8 cellular contexts compared by ENCODE assay signal in the genomic region with DNA sequence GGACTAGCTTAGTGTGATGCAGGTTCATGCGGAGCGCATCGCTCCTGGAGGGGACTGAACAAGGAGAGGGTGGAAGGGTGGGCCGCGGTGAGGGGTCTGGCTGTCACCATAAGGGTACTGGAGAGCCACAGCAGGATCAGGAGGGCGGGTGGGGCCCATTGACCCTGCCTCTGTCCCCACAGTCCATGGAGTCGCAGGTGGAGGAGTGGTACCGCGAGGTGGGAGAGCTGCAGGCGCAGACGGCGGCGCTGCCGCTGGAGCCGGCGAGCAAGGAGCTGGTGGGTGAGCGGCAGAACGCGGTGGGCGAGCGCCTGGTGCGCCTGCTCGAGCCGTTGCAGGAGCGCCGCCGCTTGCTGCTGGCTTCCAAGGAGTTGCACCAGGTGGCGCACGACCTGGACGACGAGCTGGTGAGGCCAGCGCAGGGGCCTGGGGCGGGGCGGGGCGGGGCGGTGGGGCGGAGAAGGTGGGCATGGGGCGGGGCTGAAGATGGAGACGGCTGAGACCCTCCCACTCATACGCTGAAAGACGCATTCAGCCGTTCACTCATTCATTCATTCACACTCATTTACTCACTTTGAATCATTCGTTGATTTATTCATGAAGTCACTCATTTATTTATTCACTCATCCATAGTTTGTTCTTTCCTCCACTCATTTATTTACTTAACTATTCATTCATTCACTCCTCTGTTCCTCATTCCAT. TPM values are rescaled to one million over a fixed set of nuclear protein-coding genes. Genes with fewer than 3 reads are reported as not detected.
DNase-seq lines count a peak whose midpoint lies in the region; ATAC-seq and TF ChIP-seq lines count a peak whose summit lies in the region.

No MANE protein-coding gene starts in this region.

- H3K4me1 ChIP-seq in ectodermal cell (ENCODE audit: control insufficient read depth, insufficient read depth, low read length): no peaks in the 10 kb centered on the region

- TF ChIP-seq CTCF in GM10248 (IDR thresholded peaks at IDR 0.05; ENCODE audit: control extremely low read depth, extremely low read depth, low read depth, missing control alignments): peak; percentile 69

- no peaks in the 10 kb centered on the region for H3K9me3 Mint-ChIP-seq in natural killer cell treated with Interleukin-12 subunit alpha and Interleukin-12 subunit beta and Interleukin-15 and Interleukin-18, amount 100 ng/mL, for 72 hours

- CTCF ChIA-PET in GM10248 (lab: Yijun Ruan, JAX): interaction anchor here (0.6 to 2.2 kb wide), 14 partner anchors 8 to 244 kb away, joined by 3 to 11 read pairs (median 4); a partner anchor contains a TSS

- no peak overlapping the region for H3K27ac ChIP-seq in ectodermal cell (ENCODE audit: insufficient read depth, low read depth, low read length, poor library complexity, severe bottlenecking)

- H3K4me1 Mint-ChIP-seq in natural killer cell treated with Interleukin-12 subunit alpha and Interleukin-12 subunit beta and Interleukin-15 and Interleukin-18, amount 100 ng/mL, for 72 hours (ENCODE audit: low read depth in 2 of 2): peaks cover 4 to 9% of the 10 kb centered on the region in 2 donors

- POLR2A ChIA-PET in GM10248 (lab: Yijun Ruan, JAX): no interaction called here

- peaks cover 51% of the 10 kb centered on the region for H3K27me3 ChIP-seq in ectodermal cell (ENCODE audit: control insufficient read depth, insufficient read depth, low read length, poor library complexity, severe bottlenecking)

- WGBS in ectodermal cell, 2 experiments: 3 to 4% methylated on average over 43 of the region's 43 CpGs

- peaks cover 38 to 43% of the 10 kb centered on the region in 2 donors for H3K27me3 Mint-ChIP-seq in natural killer cell treated with Interleukin-12 subunit alpha and Interleukin-12 subunit beta and Interleukin-15 and Interleukin-18, amount 100 ng/mL, for 72 hours

- H3K36me3 ChIP-seq in ectodermal cell (ENCODE audit: control insufficient read depth, insufficient read depth, low read length): no peaks in the 10 kb centered on the region

- ATAC-seq in natural killer cell treated with Interleukin-12 subunit alpha and Interleukin-12 subunit beta and Interleukin-15 and Interleukin-18, amount 100 ng/mL, for 72 hours: peak; percentile 77 to 87
- peak; percentile 96 for ATAC-seq in stimulated activated naive CD8-positive, alpha-beta T cell treated with anti-CD3 and anti-CD28 coated beads, Interleukin-15, Interleukin-2, amounts not matched to agents 100 U/mL and 50 U/mL, for 24 hours
- ATAC-seq in GM21737 (IDR thresholded peaks at IDR 0.05; ENCODE audit: unreplicated experiment) (no peak), GM18498 (IDR thresholded peaks at IDR 0.05; ENCODE audit: unreplicated experiment) (no peak)

- peak; percentile 86 for DNase-seq in GM10248 (ENCODE audit: extremely low spot score)
- DNase-seq in NCI-H2227 treated with DMSO at 0.1 percent for 48 hours (lab: John Stamatoyannopoulos, UW): peak; percentile 98
- DNase-seq in activated CD4-positive, alpha-beta T cell treated with anti-CD3 and anti-CD28 coated beads, Interleukin-2, amount 50 U/mL, for 48 hours: peak; percentile 80 to 83
- DNase-seq in natural killer cell treated with Interleukin-12 subunit alpha and Interleukin-12 subunit beta and Interleukin-15 and Interleukin-18, amount 100 ng/mL, for 72 hours (ENCODE audit: low spot score): no peak
- peak; percentile 83 for DNase-seq in stimulated activated naive CD8-positive, alpha-beta T cell treated with anti-CD3 and anti-CD28 coated beads, Interleukin-15, Interleukin-2, amounts not matched to agents 100 U/mL and 50 U/mL, for 24 hours

- no peak overlapping the region for H3K27ac Mint-ChIP-seq in natural killer cell treated with Interleukin-12 subunit alpha and Interleukin-12 subunit beta and Interleukin-15 and Interleukin-18, amount 100 ng/mL, for 72 hours

- H3K4me3 ChIP-seq in ectodermal cell (ENCODE audit: insufficient read depth, low read depth, low read length): peak overlapping the region; percentile 12

- no peak overlapping the region for H3K4me3 Mint-ChIP-seq in natural killer cell treated with Interleukin-12 subunit alpha and Interleukin-12 subunit beta and Interleukin-15 and Interleukin-18, amount 100 ng/mL, for 72 hours

- H3K36me3 Mint-ChIP-seq in natural killer cell treated with Interleukin-12 subunit alpha and Interleukin-12 subunit beta and Interleukin-15 and Interleukin-18, amount 100 ng/mL, for 72 hours: no peaks in the 10 kb centered on the region

- H3K9me3 ChIP-seq in ectodermal cell (ENCODE audit: control insufficient read depth, low read length): no peaks in the 10 kb centered on the region

RNA-seq across cellular contexts. Expression of a gene that starts 27.5 kb away (rescaled TPM):
- 120 TPM for polyA plus RNA-seq in ectodermal cell (2013, experiment 1 of 4)
- polyA plus RNA-seq in ectodermal cell (2013, experiment 2 of 4): 117 TPM
- 85.8 TPM for polyA plus RNA-seq in ectodermal cell (2013, experiment 3 of 4)
- 93.1 TPM for polyA plus RNA-seq in ectodermal cell (2013, experiment 4 of 4)
- 100 to 1,000 TPM; 131 to 149 TPM for total RNA-seq in natural killer cell treated with Interleukin-12 subunit alpha and Interleukin-12 subunit beta and Interleukin-15 and Interleukin-18, amount 100 ng/mL, for 72 hours

RNA-seq across cellular contexts. Expression of a gene that starts 52.0 kb away (rescaled TPM):
- polyA plus RNA-seq in ectodermal cell (2013, experiment 1 of 4): 149 TPM
- 154 TPM for polyA plus RNA-seq in ectodermal cell (2013, experiment 2 of 4)
- 117 TPM for polyA plus RNA-seq in ectodermal cell (2013, experiment 3 of 4)
- polyA plus RNA-seq in ectodermal cell (2013, experiment 4 of 4): 145 TPM
- 10 to 100 TPM; 28.1 to 59.0 TPM for total RNA-seq in natural killer cell treated with Interleukin-12 subunit alpha and Interleukin-12 subunit beta and Interleukin-15 and Interleukin-18, amount 100 ng/mL, for 72 hours

Comparison
In these comparisons a context has a peak if more than half of its experiments do, and no peak if none do; other contexts are left out.
1. ATAC-seq: peak in natural killer cell treated with Interleukin-12 subunit alpha and Interleukin-12 subunit beta and Interleukin-15 and Interleukin-18, amount 100 ng/mL, for 72 hours (2 of 2) and stimulated activated naive CD8-positive, alpha-beta T cell treated with anti-CD3 and anti-CD28 coated beads, Interleukin-15, Interleukin-2, amounts not matched to agents 100 U/mL and 50 U/mL, for 24 hours (single experiment); none in GM21737 (single experiment) and GM18498 (single experiment).